18 cellular contexts compared by ENCODE assay signal in the genomic region with DNA sequence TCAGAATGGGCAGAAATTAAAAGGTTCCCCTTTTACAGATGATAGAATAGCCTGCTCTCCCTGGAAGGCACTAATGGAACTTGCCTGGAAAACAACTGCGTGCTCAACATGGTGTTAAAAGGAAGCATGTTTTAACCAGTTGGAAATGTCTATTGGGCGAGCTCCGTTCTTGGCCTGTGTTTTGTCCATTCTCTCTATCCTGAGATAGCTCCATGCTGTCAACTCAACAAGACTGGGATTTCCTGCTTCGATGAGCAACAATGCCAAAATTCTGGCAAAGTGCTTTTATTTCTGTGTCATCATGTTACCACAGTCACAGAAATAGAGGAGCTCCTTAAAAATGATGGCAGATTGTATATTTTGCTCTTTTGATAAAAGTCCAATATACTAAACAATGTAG.
DNase-seq lines count a peak whose midpoint lies in the region; ATAC-seq, FAIRE-seq and TF ChIP-seq lines count a peak whose summit lies in the region.
"Had no signal": no experiment of that assay in that cellular context is flagged by ENCODE, and none has a peak within 500 bp of the region (broad histone marks: within the 10 kb centered on the region; RNA-seq: fewer than 3 reads in every experiment).

No MANE protein-coding gene starts in this region.

- H3K36me3 ChIP-seq in HCT116 (ENCODE audit: control insufficient read depth in 1 of 2, insufficient read depth in 2 of 2, low read length in 2 of 2) = no peaks in the 10 kb centered on the region
- no peaks in the 10 kb centered on the region for H3K36me3 ChIP-seq in bronchial epithelial cell (ENCODE audit: control insufficient read depth, insufficient read depth, low read length)
- no peaks in the 10 kb centered on the region for H3K36me3 ChIP-seq in left ventricle myocardium inferior
- H3K36me3 ChIP-seq in esophagus muscularis mucosa = no peaks in the 10 kb centered on the region
- H3K36me3 ChIP-seq: SJSA1, thoracic aorta had no signal

- peaks cover 14 to 21% of the 10 kb centered on the region in 2 experiments for H3K4me1 ChIP-seq in HCT116 (ENCODE audit: control insufficient read depth in 1 of 2, insufficient read depth in 2 of 2, low read length in 2 of 2)
- H3K4me1 ChIP-seq in left ventricle myocardium inferior = peaks cover 31% of the 10 kb centered on the region
- peaks cover 4 to 11% (median 5%) of the 10 kb centered on the region in 4 donors for H3K4me1 ChIP-seq in esophagus muscularis mucosa

- no peaks in the 10 kb centered on the region for H3K9me3 ChIP-seq in HCT116 (ENCODE audit: control insufficient read depth in 1 of 2, insufficient read depth in 1 of 2, low read depth in 1 of 2, low read length in 2 of 2)
- no peaks in the 10 kb centered on the region for H3K9me3 ChIP-seq in left ventricle myocardium inferior (replicated peaks)
- no peaks in the 10 kb centered on the region for H3K9me3 ChIP-seq in esophagus muscularis mucosa
- H3K9me3 ChIP-seq: SJSA1, thoracic aorta had no signal

- H2AFZ ChIP-seq in HCT116 (ENCODE audit: low read depth, low read length, poor library complexity, severe bottlenecking) = peak overlapping the region; percentile 27

- BruUV-seq in HCT116 (replicated peaks; lab: Mats Ljungman, UMichigan) = no TSS peak

- CTCF ChIA-PET in HCT116 (lab: Charles Lee) = no interaction called here

- FAIRE-seq in bronchial epithelial cell (lab: Jason Lieb, UNC) = no peak
- FAIRE-seq: K562 had no signal

- TF ChIP-seq RAD21 in HCT116 (IDR thresholded peaks at IDR 0.05; ENCODE audit: low read depth) = no peak

- TF ChIP-seq POLR2A in HCT116 (IDR thresholded peaks at IDR 0.05; ENCODE audit: borderline replicate concordance, extremely low read depth, insufficient read depth, insufficient read length) = no peak
- TF ChIP-seq POLR2A in esophagus muscularis mucosa (IDR thresholded peaks at IDR 0.05; ENCODE audit: low read depth) = no peak

- TF ChIP-seq EP300 in esophagus muscularis mucosa (IDR thresholded peaks at IDR 0.05) = no peak

- no peak overlapping the region for H3K4me2 ChIP-seq in HCT116 (ENCODE audit: low read length)

- H3K4me3 ChIP-seq in HCT116 (replicated peaks in 1 of 2; ENCODE audit: low read depth in 1 of 2, low read length in 2 of 2) (no peak overlapping the region), bronchial epithelial cell (ENCODE audit: low read depth, low read length) (no peak overlapping the region), left ventricle myocardium inferior (no peak overlapping the region), esophagus muscularis mucosa (no peak overlapping the region)
- H3K4me3 ChIP-seq: K562, lung, SJSA1, thoracic aorta had no signal

- RAD21 ChIA-PET in HCT116 (lab: Charles Lee; ENCODE audit: low non-redundant PET in 1 of 2, low total read pairs in 2 of 2, uncharacterized antibody in 2 of 2, unreplicated experiment in 2 of 2) = no interaction called here

- H4K20me1 ChIP-seq in HCT116 (ENCODE audit: insufficient read depth) = no peaks in the 10 kb centered on the region

- H3K27me3 ChIP-seq in HCT116 (ENCODE audit: insufficient read depth, low read length) = no peaks in the 10 kb centered on the region
- H3K27me3 ChIP-seq in bronchial epithelial cell (ENCODE audit: control insufficient read depth, insufficient read depth, low read length) = no peaks in the 10 kb centered on the region
- H3K27me3 ChIP-seq in left ventricle myocardium inferior (ENCODE audit: low read depth) = no peaks in the 10 kb centered on the region
- no peaks in the 10 kb centered on the region for H3K27me3 ChIP-seq in esophagus muscularis mucosa
- H3K27me3 ChIP-seq: SJSA1 had no signal

- peak; percentile 44 for DNase-seq in ACHN
- DNase-seq in HCT116 (ENCODE audit: low read depth, low spot score) = no peak
- DNase-seq in bronchial epithelial cell (ENCODE audit: low read depth) = peak; percentile 38
- no peak for DNase-seq in left ventricle myocardium inferior
- no peak for DNase-seq in pons (ENCODE audit: low spot score)
- DNase-seq in esophagus muscularis mucosa (ENCODE audit: extremely low spot score) = no peak
- DNase-seq in NCI-H1694 (lab: John Stamatoyannopoulos, UW) = no peak
- no peak for DNase-seq in HPDE6-E6E7 (ENCODE audit: extremely low spot score)
- DNase-seq: activated CD4-positive, alpha-beta T cell treated with anti-CD3 and anti-CD28 coated beads, Interleukin-2, amount 10 ng/mL, durations not matched to agents 24 days and 14 days; activated T-cell treated with anti-CD3 and anti-CD28 coated beads, Interleukin-2, amount 50 U/mL, for 4 hours; erythroblast; NCI-H1105 treated with DMSO at 0.1 percent for 48 hours; NCI-H2227 treated with DMSO at 0.1 percent for 48 hours; stimulated activated CD4-positive, alpha-beta T cell treated with anti-CD3 and anti-CD28 coated beads, Interleukin-2, amount 100 ng/mL, for 24 hours had no signal

- POLR2A ChIA-PET in HCT116 (lab: Charles Lee) = no interaction called here

- ATAC-seq in HCT116 = no peak
- ATAC-seq: activated T-cell treated with anti-CD3 and anti-CD28 coated beads, Interleukin-2, amount 50 U/mL, for 4 hours; K562 had no signal

- TF ChIP-seq CTCF in HCT116 (IDR thresholded peaks at IDR 0.05 in 2 of 3, conservative IDR thresholded peaks at IDR 0.05 in 1 of 3; ENCODE audit: borderline replicate concordance in 1 of 3, insufficient read depth in 1 of 3, low read depth in 2 of 3, low read length in 2 of 3) = no peak
- TF ChIP-seq CTCF in bronchial epithelial cell (IDR thresholded peaks at IDR 0.05; ENCODE audit: insufficient read depth, low read length, severe bottlenecking) = no peak
- TF ChIP-seq CTCF in left ventricle myocardium inferior (IDR thresholded peaks at IDR 0.05; ENCODE audit: borderline replicate concordance) = no peak
- TF ChIP-seq CTCF in esophagus muscularis mucosa (IDR thresholded peaks at IDR 0.05) = no peak

- H3K9ac ChIP-seq in HCT116 (ENCODE audit: low read length) = no peak overlapping the region

- H3K27ac ChIP-seq in HCT116 (ENCODE audit: low read depth, low read length) (no peak overlapping the region), left ventricle myocardium inferior (replicated peaks) (peak overlapping the region; percentile 4), esophagus muscularis mucosa (replicated peaks in 1 of 4) (no peak overlapping the region)
- H3K27ac ChIP-seq: SJSA1 had no signal

- H3K79me2 ChIP-seq in HCT116 (ENCODE audit: insufficient read depth, low read length) = no peaks in the 10 kb centered on the region

- intact Hi-C loops in HCT116 (cut with micrococcal nuclease) = no loop called here
- intact Hi-C loops in left ventricle myocardium inferior (cut with micrococcal nuclease) = no loop called here
- intact Hi-C loops in esophagus muscularis mucosa (cut with DNase I) = no loop called here

- WGBS in esophagus muscularis mucosa = 44% methylated on average over 4 of the region's 4 CpGs

- in situ Hi-C loops in ACHN (cut with HindIII; ENCODE audit: low pct_ligation_motif_present, low pct_unique_long_range_greater_than_20kb, low sequenced_read_pairs) = no loop called here

- H3K9me2 ChIP-seq in HCT116 (ENCODE audit: insufficient read depth) = no peaks in the 10 kb centered on the region

TF ChIP-seq in HCT116, 20 proteins besides CTCF, POLR2A, EP300 and RAD21:
- TF ChIP-seq, protein P1, sequence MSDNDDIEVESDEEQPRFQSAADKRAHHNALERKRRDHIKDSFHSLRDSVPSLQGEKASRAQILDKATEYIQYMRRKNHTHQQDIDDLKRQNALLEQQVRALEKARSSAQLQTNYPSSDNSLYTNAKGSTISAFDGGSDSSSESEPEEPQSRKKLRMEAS (IDR thresholded peaks at IDR 0.05) = no peak
- TF ChIP-seq EGR1 (IDR thresholded peaks at IDR 0.05; ENCODE audit: low read depth) (no peak), TCF7L2 (IDR thresholded peaks at IDR 0.05; ENCODE audit: borderline replicate concordance, extremely low read depth, insufficient read depth, insufficient read length) (no peak), ZBTB33 (IDR thresholded peaks at IDR 0.05; ENCODE audit: extremely low read depth, insufficient replicate concordance, low read length) (no peak), POLR2AphosphoS5 (IDR thresholded peaks at IDR 0.05; ENCODE audit: low read depth, low read length) (no peak), ELF1 (IDR thresholded peaks at IDR 0.05; ENCODE audit: borderline replicate concordance, low read depth) (no peak), EZH2 (IDR thresholded peaks at IDR 0.05) (no peak), SRF (IDR thresholded peaks at IDR 0.05; ENCODE audit: low read depth) (no peak), CEBPB (IDR thresholded peaks at IDR 0.05; ENCODE audit: low read depth) (no peak), ZNF274 (IDR thresholded peaks at IDR 0.05; ENCODE audit: low read depth, low read length) (no peak), SP1 (IDR thresholded peaks at IDR 0.05; ENCODE audit: low read depth) (no peak)

Comparison
In these comparisons a context has a peak if more than half of its experiments do, and no peak if none do; other contexts are left out.
1. DNase-seq: peak in ACHN (single experiment) and bronchial epithelial cell (single experiment); none in HCT116 (single experiment), left ventricle myocardium inferior (single experiment), pons (single experiment), esophagus muscularis mucosa (single experiment), NCI-H1694 (single experiment) and HPDE6-E6E7 (single experiment).